Comparison of ENCODE assay signal across 8 cellular contexts in genomic region chr6:25992413-25993037, GRCh38. TPM values are rescaled to one million over a fixed set of nuclear protein-coding genes. Genes with fewer than 3 reads are reported as not detected.
DNase-seq lines count a peak whose midpoint lies in the region; ATAC-seq and TF ChIP-seq lines count a peak whose summit lies in the region.

No MANE protein-coding gene starts in this region.

- TF ChIP-seq CTCF in KMS-11 (conservative IDR thresholded peaks at IDR 0.05; ENCODE audit: low read depth, low read length), result peak; percentile 86

- H3K9ac ChIP-seq in KMS-11, result peak overlapping the region; percentile 61

- DNase-seq in EH (ENCODE audit: low read depth) (peak; percentile 90), RKO (ENCODE audit: low spot score) (peak; percentile 92), fibroblast of peridontal ligament (ENCODE audit: extremely low read depth) (peak; percentile 81)
- DNase-seq in natural killer cell treated with Interleukin-12 subunit alpha and Interleukin-12 subunit beta and Interleukin-15 and Interleukin-18, amount 100 ng/mL, for 72 hours (ENCODE audit: low spot score), result peak; percentile 94
- DNase-seq in stimulated activated naive CD4-positive, alpha-beta T cell treated with Interleukin-2 at 50 U/mL for 16 hours (lab: John Stamatoyannopoulos, UW), result peak; percentile 88

- no peaks in the 10 kb centered on the region for H3K9me3 Mint-ChIP-seq in activated T-helper 17 cell treated with anti-CD3 and anti-CD28 coated beads, Interleukin-2, amount 50 U/mL, for 72 hours
- H3K9me3 Mint-ChIP-seq in natural killer cell treated with Interleukin-12 subunit alpha and Interleukin-12 subunit beta and Interleukin-15 and Interleukin-18, amount 100 ng/mL, for 72 hours, result no peaks in the 10 kb centered on the region

- H3K4me1 Mint-ChIP-seq in activated T-helper 17 cell treated with anti-CD3 and anti-CD28 coated beads, Interleukin-2, amount 50 U/mL, for 72 hours, result peaks cover 5% of the 10 kb centered on the region
- peaks cover 21 to 22% of the 10 kb centered on the region in 2 donors for H3K4me1 Mint-ChIP-seq in natural killer cell treated with Interleukin-12 subunit alpha and Interleukin-12 subunit beta and Interleukin-15 and Interleukin-18, amount 100 ng/mL, for 72 hours (ENCODE audit: low read depth in 2 of 2)

- no peaks in the 10 kb centered on the region for H3K27me3 ChIP-seq in KMS-11 (ENCODE audit: insufficient read depth, low read depth)

- H4K20me1 ChIP-seq in KMS-11 (ENCODE audit: insufficient read depth), result no peaks in the 10 kb centered on the region

- H3K4me1 ChIP-seq in KMS-11 (ENCODE audit: low read depth, poor library complexity, severe bottlenecking), result peaks cover 19% of the 10 kb centered on the region

- peak overlapping the region; percentile 89 for H3K4me3 Mint-ChIP-seq in activated T-helper 17 cell treated with anti-CD3 and anti-CD28 coated beads, Interleukin-2, amount 50 U/mL, for 72 hours
- peak overlapping the region; percentile 95 for H3K4me3 Mint-ChIP-seq in natural killer cell treated with Interleukin-12 subunit alpha and Interleukin-12 subunit beta and Interleukin-15 and Interleukin-18, amount 100 ng/mL, for 72 hours

- no peaks in the 10 kb centered on the region for H3K79me2 ChIP-seq in KMS-11 (ENCODE audit: insufficient read depth, low read depth)

- peak overlapping the region; percentile 29 for H3K4me3 ChIP-seq in KMS-11 (IDR thresholded peaks at IDR 0.05; ENCODE audit: insufficient read depth, low read depth, low read length)

- H2AFZ ChIP-seq in KMS-11 (ENCODE audit: low read depth), result peak overlapping the region; percentile 83

- H3K27me3 Mint-ChIP-seq in activated T-helper 17 cell treated with anti-CD3 and anti-CD28 coated beads, Interleukin-2, amount 50 U/mL, for 72 hours, result no peaks in the 10 kb centered on the region
- no peaks in the 10 kb centered on the region for H3K27me3 Mint-ChIP-seq in natural killer cell treated with Interleukin-12 subunit alpha and Interleukin-12 subunit beta and Interleukin-15 and Interleukin-18, amount 100 ng/mL, for 72 hours

- H3K36me3 Mint-ChIP-seq in activated T-helper 17 cell treated with anti-CD3 and anti-CD28 coated beads, Interleukin-2, amount 50 U/mL, for 72 hours (ENCODE audit: low read depth), result peaks cover 15% of the 10 kb centered on the region
- H3K36me3 Mint-ChIP-seq in natural killer cell treated with Interleukin-12 subunit alpha and Interleukin-12 subunit beta and Interleukin-15 and Interleukin-18, amount 100 ng/mL, for 72 hours, result peaks cover 7% of the 10 kb centered on the region

- H3K27ac ChIP-seq in KMS-11, result peak overlapping the region; percentile 71

- H3K36me3 ChIP-seq in KMS-11 (ENCODE audit: insufficient read depth), result no peaks in the 10 kb centered on the region

- H3K4me2 ChIP-seq in KMS-11, result peak overlapping the region; percentile 91

- ATAC-seq in GM21786 (IDR thresholded peaks at IDR 0.05; ENCODE audit: unreplicated experiment), result peak; percentile 71
- ATAC-seq in activated T-helper 17 cell treated with anti-CD3 and anti-CD28 coated beads, Interleukin-2, amount 50 U/mL, for 72 hours (replicated peaks), result peak; percentile 96
- ATAC-seq in natural killer cell treated with Interleukin-12 subunit alpha and Interleukin-12 subunit beta and Interleukin-15 and Interleukin-18, amount 100 ng/mL, for 72 hours, result peak; percentile 99

- peak overlapping the region; percentile 96 for H3K27ac Mint-ChIP-seq in activated T-helper 17 cell treated with anti-CD3 and anti-CD28 coated beads, Interleukin-2, amount 50 U/mL, for 72 hours
- peak overlapping the region; percentile 92 to 94 for H3K27ac Mint-ChIP-seq in natural killer cell treated with Interleukin-12 subunit alpha and Interleukin-12 subunit beta and Interleukin-15 and Interleukin-18, amount 100 ng/mL, for 72 hours

RNA-seq across cellular contexts. Expression of gene TRIM38, which starts 29.9 kb away (rescaled TPM):
- total RNA-seq in activated T-helper 17 cell treated with anti-CD3 and anti-CD28 coated beads, Interleukin-2, amount 50 U/mL, for 72 hours, result 10 to 100 TPM; 26.7 to 69.2 TPM
- 10 to 100 TPM; 17.8 to 19.1 TPM for total RNA-seq in natural killer cell treated with Interleukin-12 subunit alpha and Interleukin-12 subunit beta and Interleukin-15 and Interleukin-18, amount 100 ng/mL, for 72 hours

Comparison
In these comparisons a context has a peak if more than half of its experiments do, and no peak if none do; other contexts are left out.
1. Peak in every context shown above with its lines: DNase-seq, ATAC-seq, H3K4me3 ChIP-seq and H3K27ac ChIP-seq.